ENCODE assay signal across 8 cellular contexts in genomic region chr9:17793713-17794622, GRCh38.
DNase-seq lines count a peak whose midpoint lies in the region; ATAC-seq and TF ChIP-seq lines count a peak whose summit lies in the region.

No MANE protein-coding gene starts in this region.

- peak; percentile 4 for DNase-seq in AG10803 (ENCODE audit: low read depth)
- DNase-seq in HCT116 (ENCODE audit: low read depth, low spot score), result peak; percentile 6
- peak; percentile 4 for DNase-seq in iris pigment epithelial cell (ENCODE audit: low read depth)
- DNase-seq in NCI-H1092 (lab: John Stamatoyannopoulos, UW), result no peak
- DNase-seq in NOMO-1 treated with DMSO at 0.1 percent for 48 hours (lab: John Stamatoyannopoulos, UW; ENCODE audit: unreplicated experiment), result no peak
- no peak for DNase-seq in activated naive CD4-positive, alpha-beta T cell treated with anti-CD3 and anti-CD28 coated beads, Interleukin-2, amount 50 U/mL, for 72 hours (ENCODE audit: low spot score in 2 of 2)

- no peaks in the 10 kb centered on the region for H3K27me3 ChIP-seq in HCT116 (ENCODE audit: insufficient read depth, low read length)

- TF ChIP-seq CTCF in AG10803 (conservative IDR thresholded peaks at IDR 0.05; ENCODE audit: low read length), result no peak
- peak in 2 of 3 experiments; percentile 35 to 39; a peak in 3 of 6 replicates for TF ChIP-seq CTCF in HCT116 (IDR thresholded peaks at IDR 0.05 in 2 of 3, conservative IDR thresholded peaks at IDR 0.05 in 1 of 3; ENCODE audit: borderline replicate concordance in 1 of 3, insufficient read depth in 1 of 3, low read depth in 2 of 3, low read length in 2 of 3)

- H3K79me2 ChIP-seq in HCT116 (ENCODE audit: insufficient read depth, low read length), result no peaks in the 10 kb centered on the region

- peak overlapping the region in 1 of 2 donors; percentile 7 for H3K27ac Mint-ChIP-seq in activated naive CD4-positive, alpha-beta T cell treated with anti-CD3 and anti-CD28 coated beads, Interleukin-2, amount 50 U/mL, for 72 hours

- H3K9ac ChIP-seq in HCT116 (ENCODE audit: low read length), result no peak overlapping the region

- no peaks in the 10 kb centered on the region for H3K36me3 ChIP-seq in HCT116 (ENCODE audit: control insufficient read depth in 1 of 2, insufficient read depth in 2 of 2, low read length in 2 of 2)

- ATAC-seq in HCT116, result peak; percentile 59; the same call in 1 of the 2 replicates
- peak; percentile 92 for ATAC-seq in SK-N-SH treated with all-trans-retinoic acid at 6 μM for 48 hours
- no peak for ATAC-seq in GM19035 (IDR thresholded peaks at IDR 0.05; ENCODE audit: unreplicated experiment)
- ATAC-seq in activated naive CD4-positive, alpha-beta T cell treated with anti-CD3 and anti-CD28 coated beads, Interleukin-2, amount 50 U/mL, for 72 hours, result no peak

- H3K9me3 ChIP-seq in HCT116 (ENCODE audit: control insufficient read depth in 1 of 2, insufficient read depth in 1 of 2, low read depth in 1 of 2, low read length in 2 of 2), result no peaks in the 10 kb centered on the region; a peak in 1 of 4 replicates

- TF ChIP-seq POLR2A in HCT116 (IDR thresholded peaks at IDR 0.05; ENCODE audit: borderline replicate concordance, extremely low read depth, insufficient read depth, insufficient read length), result no peak

- H2AFZ ChIP-seq in HCT116 (ENCODE audit: low read depth, low read length, poor library complexity, severe bottlenecking), result no peak overlapping the region

- peak; percentile 16; the same call in 1 of the 2 replicates for TF ChIP-seq RAD21 in HCT116 (IDR thresholded peaks at IDR 0.05; ENCODE audit: low read depth)

- RAD21 ChIA-PET in HCT116 (lab: Charles Lee; ENCODE audit: low non-redundant PET in 1 of 2, low total read pairs in 2 of 2, uncharacterized antibody in 2 of 2, unreplicated experiment in 2 of 2), result no interaction called here

- no peaks in the 10 kb centered on the region for H3K36me3 Mint-ChIP-seq in activated naive CD4-positive, alpha-beta T cell treated with anti-CD3 and anti-CD28 coated beads, Interleukin-2, amount 50 U/mL, for 72 hours

- H3K4me1 ChIP-seq in HCT116 (ENCODE audit: control insufficient read depth in 1 of 2, insufficient read depth in 2 of 2, low read length in 2 of 2), result no peaks in the 10 kb centered on the region

- no peak overlapping the region for H3K4me2 ChIP-seq in HCT116 (ENCODE audit: low read length)

- H3K4me3 ChIP-seq in AG10803 (ENCODE audit: low read length) (no peak overlapping the region), HCT116 (replicated peaks in 1 of 2; ENCODE audit: low read depth in 1 of 2, low read length in 2 of 2) (no peak overlapping the region)

- CTCF ChIA-PET in HCT116 (lab: Charles Lee), result interaction anchor here (1.2 to 1.3 kb wide), 2 partner anchors 9 to 11 kb away, joined by 3 read pairs; no protein-coding TSS in a partner anchor

- POLR2A ChIA-PET in HCT116 (lab: Charles Lee), result no interaction called here

- H3K9me2 ChIP-seq in HCT116 (ENCODE audit: insufficient read depth), result no peaks in the 10 kb centered on the region

- no peaks in the 10 kb centered on the region for H4K20me1 ChIP-seq in HCT116 (ENCODE audit: insufficient read depth)

- no TSS peak for BruUV-seq in HCT116 (replicated peaks; lab: Mats Ljungman, UMichigan)

- H3K9me3 Mint-ChIP-seq in activated naive CD4-positive, alpha-beta T cell treated with anti-CD3 and anti-CD28 coated beads, Interleukin-2, amount 50 U/mL, for 72 hours, result peaks cover 6 to 7% of the 10 kb centered on the region in 2 donors

- H3K27ac ChIP-seq in HCT116 (ENCODE audit: low read depth, low read length), result no peak overlapping the region

- intact Hi-C loops in HCT116 (cut with micrococcal nuclease), result no loop called here

TF ChIP-seq in HCT116, 20 proteins besides CTCF, POLR2A, EP300 and RAD21:
- no peak for TF ChIP-seq EZH2 (IDR thresholded peaks at IDR 0.05)
- no peak for TF ChIP-seq SIN3A (IDR thresholded peaks at IDR 0.05; ENCODE audit: low read depth)
- TF ChIP-seq CEBPB (IDR thresholded peaks at IDR 0.05; ENCODE audit: low read depth), result no peak
- TF ChIP-seq YY1 (IDR thresholded peaks at IDR 0.05; ENCODE audit: extremely low read depth, insufficient replicate concordance, low read depth, low read length), result no peak
- no peak for TF ChIP-seq TCF7L2 (IDR thresholded peaks at IDR 0.05; ENCODE audit: borderline replicate concordance, extremely low read depth, insufficient read depth, insufficient read length)

TF ChIP-seq in SK-N-SH treated with all-trans-retinoic acid at 6 μM for 48 hours, 23 proteins besides CTCF, POLR2A, EP300 and RAD21:
- TF ChIP-seq PATZ1 (CRISPR knock-in tag; IDR thresholded peaks at IDR 0.05; ENCODE audit: borderline replicate concordance), result no peak
- TF ChIP-seq ESRRG (CRISPR knock-in tag; IDR thresholded peaks at IDR 0.05), result no peak
- no peak for TF ChIP-seq CSDC2 (CRISPR knock-in tag; IDR thresholded peaks at IDR 0.05)
- no peak for TF ChIP-seq ISL1 (CRISPR knock-in tag; IDR thresholded peaks at IDR 0.05)
- TF ChIP-seq ZFP3 (CRISPR knock-in tag; IDR thresholded peaks at IDR 0.05), result no peak
- no peak for TF ChIP-seq TCF4 (CRISPR knock-in tag; IDR thresholded peaks at IDR 0.05; ENCODE audit: borderline replicate concordance)
- TF ChIP-seq ZNF70 (CRISPR knock-in tag; IDR thresholded peaks at IDR 0.05), result no peak
- no peak for TF ChIP-seq RARB (CRISPR knock-in tag; IDR thresholded peaks at IDR 0.05)
- no peak for TF ChIP-seq ARNTL (CRISPR knock-in tag; IDR thresholded peaks at IDR 0.05; ENCODE audit: borderline replicate concordance, low read depth)
TF ChIP-seq in SK-N-SH treated with all-trans-retinoic acid at 6 μM for 48 hours: peak in this region for 0.

Comparison
In these comparisons a context has a peak if more than half of its experiments do, and no peak if none do; other contexts are left out.
1. DNase-seq: peak in AG10803 (single experiment), HCT116 (single experiment) and iris pigment epithelial cell (single experiment); none in NCI-H1092 (single experiment), NOMO-1 treated with DMSO at 0.1 percent for 48 hours (single experiment) and activated naive CD4-positive, alpha-beta T cell treated with anti-CD3 and anti-CD28 coated beads, Interleukin-2, amount 50 U/mL, for 72 hours (0 of 2).
2. ATAC-seq: peak in HCT116 (single experiment) and SK-N-SH treated with all-trans-retinoic acid at 6 μM for 48 hours (single experiment); none in GM19035 (single experiment) and activated naive CD4-positive, alpha-beta T cell treated with anti-CD3 and anti-CD28 coated beads, Interleukin-2, amount 50 U/mL, for 72 hours (0 of 2).